In genomic region chr22:30180616-30181015, GRCh38 we compare ENCODE assay signal across 1 cellular context.
TF ChIP-seq lines count a peak whose summit lies in the region.

No MANE protein-coding gene starts in this region.

TF ChIP-seq in HepG2, 621 proteins besides CTCF, POLR2A, EP300 and RAD21 (continued from another document):
- TF ChIP-seq ZNF512 (CRISPR knock-in tag; IDR thresholded peaks at IDR 0.05): peak; percentile 48; the same call in 1 of the 2 replicates
- TF ChIP-seq NR2C2 (CRISPR knock-in tag; IDR thresholded peaks at IDR 0.05; ENCODE audit: borderline replicate concordance): no peak
